ENCODE assay signal across 3 cellular contexts in the genomic region with DNA sequence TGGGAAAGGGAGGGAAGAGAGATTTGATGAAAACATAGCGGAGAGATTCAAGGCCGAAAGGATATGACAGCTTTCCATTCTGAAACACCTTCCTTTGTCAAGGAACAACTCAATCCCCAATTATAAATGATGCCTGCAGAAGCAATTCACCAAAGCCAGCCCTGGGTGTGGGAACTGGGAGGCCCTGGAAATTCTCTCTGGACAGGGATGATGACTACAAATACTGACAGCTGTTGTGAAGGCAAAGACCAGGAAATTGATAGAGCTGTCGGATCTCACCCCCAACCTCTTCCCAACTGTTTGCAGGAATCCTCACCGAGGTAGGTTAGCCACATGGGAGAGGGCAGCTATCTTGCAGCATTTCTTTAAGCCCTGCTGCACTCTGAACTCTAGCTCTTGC.
TF ChIP-seq lines count a peak whose summit lies in the region.

No MANE protein-coding gene starts in this region.

TF ChIP-seq in SK-N-SH, 30 proteins besides CTCF, POLR2A, EP300 and RAD21 (continued from another document):
- TF ChIP-seq MAX (IDR thresholded peaks at IDR 0.05; ENCODE audit: low read depth) = no peak
- TF ChIP-seq, protein P1, sequence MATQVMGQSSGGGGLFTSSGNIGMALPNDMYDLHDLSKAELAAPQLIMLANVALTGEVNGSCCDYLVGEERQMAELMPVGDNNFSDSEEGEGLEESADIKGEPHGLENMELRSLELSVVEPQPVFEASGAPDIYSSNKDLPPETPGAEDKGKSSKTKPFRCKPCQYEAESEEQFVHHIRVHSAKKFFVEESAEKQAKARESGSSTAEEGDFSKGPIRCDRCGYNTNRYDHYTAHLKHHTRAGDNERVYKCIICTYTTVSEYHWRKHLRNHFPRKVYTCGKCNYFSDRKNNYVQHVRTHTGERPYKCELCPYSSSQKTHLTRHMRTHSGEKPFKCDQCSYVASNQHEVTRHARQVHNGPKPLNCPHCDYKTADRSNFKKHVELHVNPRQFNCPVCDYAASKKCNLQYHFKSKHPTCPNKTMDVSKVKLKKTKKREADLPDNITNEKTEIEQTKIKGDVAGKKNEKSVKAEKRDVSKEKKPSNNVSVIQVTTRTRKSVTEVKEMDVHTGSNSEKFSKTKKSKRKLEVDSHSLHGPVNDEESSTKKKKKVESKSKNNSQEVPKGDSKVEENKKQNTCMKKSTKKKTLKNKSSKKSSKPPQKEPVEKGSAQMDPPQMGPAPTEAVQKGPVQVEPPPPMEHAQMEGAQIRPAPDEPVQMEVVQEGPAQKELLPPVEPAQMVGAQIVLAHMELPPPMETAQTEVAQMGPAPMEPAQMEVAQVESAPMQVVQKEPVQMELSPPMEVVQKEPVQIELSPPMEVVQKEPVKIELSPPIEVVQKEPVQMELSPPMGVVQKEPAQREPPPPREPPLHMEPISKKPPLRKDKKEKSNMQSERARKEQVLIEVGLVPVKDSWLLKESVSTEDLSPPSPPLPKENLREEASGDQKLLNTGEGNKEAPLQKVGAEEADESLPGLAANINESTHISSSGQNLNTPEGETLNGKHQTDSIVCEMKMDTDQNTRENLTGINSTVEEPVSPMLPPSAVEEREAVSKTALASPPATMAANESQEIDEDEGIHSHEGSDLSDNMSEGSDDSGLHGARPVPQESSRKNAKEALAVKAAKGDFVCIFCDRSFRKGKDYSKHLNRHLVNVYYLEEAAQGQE (IDR thresholded peaks at IDR 0.05; ENCODE audit: low read depth, low read length) = no peak

TF ChIP-seq in SK-N-SH treated with all-trans-retinoic acid at 6 μM for 48 hours, 23 proteins besides CTCF, POLR2A, EP300 and RAD21 (continued from another document):
- TF ChIP-seq ZFP30 (CRISPR knock-in tag; IDR thresholded peaks at IDR 0.05) (no peak), CREB5 (CRISPR knock-in tag; IDR thresholded peaks at IDR 0.05; ENCODE audit: low read depth) (no peak), TCF4 (CRISPR knock-in tag; IDR thresholded peaks at IDR 0.05; ENCODE audit: borderline replicate concordance) (no peak), RARB (CRISPR knock-in tag; IDR thresholded peaks at IDR 0.05) (no peak), OSR1 (CRISPR knock-in tag; IDR thresholded peaks at IDR 0.05) (no peak), ARNTL (CRISPR knock-in tag; IDR thresholded peaks at IDR 0.05; ENCODE audit: borderline replicate concordance, low read depth) (no peak)

TF ChIP-seq in neural cell, 6 proteins besides CTCF, POLR2A, EP300 and RAD21:
- TF ChIP-seq, protein P1 (IDR thresholded peaks at IDR 0.05; ENCODE audit: borderline replicate concordance) = peak; percentile 8
- TF ChIP-seq TAF1 (IDR thresholded peaks at IDR 0.05; ENCODE audit: low read depth) = no peak
TF ChIP-seq in neural cell: peak in this region for 1.
